1 cellular context compared by ENCODE assay signal in genomic region chr14:96481731-96482314, GRCh38.
TF ChIP-seq lines count a peak whose summit lies in the region.

No MANE protein-coding gene starts in this region.

TF ChIP-seq in HepG2, 621 proteins besides CTCF, POLR2A, EP300 and RAD21 (continued from another document and continues in another):
- no peak for TF ChIP-seq PRDM10 (CRISPR knock-in tag; IDR thresholded peaks at IDR 0.05; ENCODE audit: low read depth)
- no peak for TF ChIP-seq ZNF574 (CRISPR knock-in tag; IDR thresholded peaks at IDR 0.05)
- TF ChIP-seq ARNTL (CRISPR knock-in tag; IDR thresholded peaks at IDR 0.05): no peak
- 0 out of 2 replicates have a peak, but pooled peaks have one; percentile 25 for TF ChIP-seq ZNF501 (CRISPR knock-in tag; IDR thresholded peaks at IDR 0.05)
- TF ChIP-seq MIER3 (CRISPR knock-in tag; IDR thresholded peaks at IDR 0.05; ENCODE audit: borderline replicate concordance): no peak
- peak; percentile 33; the same call in 1 of the 2 replicates for TF ChIP-seq ZMYM3 (CRISPR knock-in tag; IDR thresholded peaks at IDR 0.05)
- TF ChIP-seq PAWR (CRISPR knock-in tag; IDR thresholded peaks at IDR 0.05; ENCODE audit: borderline replicate concordance): no peak
- no peak for TF ChIP-seq KMT2A (CRISPR knock-in tag; IDR thresholded peaks at IDR 0.05)
- no peak for TF ChIP-seq PAF1 (CRISPR knock-in tag; IDR thresholded peaks at IDR 0.05)
- TF ChIP-seq HOXD1 (CRISPR knock-in tag; IDR thresholded peaks at IDR 0.05): no peak
- no peak for TF ChIP-seq ZNF263 (CRISPR knock-in tag; IDR thresholded peaks at IDR 0.05)
- no peak for TF ChIP-seq ZNF331 (CRISPR knock-in tag; IDR thresholded peaks at IDR 0.05)
- no peak for TF ChIP-seq ZNF609 (CRISPR knock-in tag; IDR thresholded peaks at IDR 0.05; ENCODE audit: borderline replicate concordance)
- TF ChIP-seq SSRP1 (CRISPR knock-in tag; IDR thresholded peaks at IDR 0.05): no peak
- TF ChIP-seq E2F2 (CRISPR knock-in tag; IDR thresholded peaks at IDR 0.05; ENCODE audit: borderline replicate concordance): no peak
- no peak for TF ChIP-seq TEAD3 (CRISPR knock-in tag; optimal IDR thresholded peaks at IDR 0.05; ENCODE audit: borderline replicate concordance)
- TF ChIP-seq KLF12 (CRISPR knock-in tag; IDR thresholded peaks at IDR 0.05; ENCODE audit: borderline replicate concordance): no peak
- TF ChIP-seq KLF6 (CRISPR knock-in tag; IDR thresholded peaks at IDR 0.05): no peak
- TF ChIP-seq ZKSCAN1 (IDR thresholded peaks at IDR 0.05; ENCODE audit: low read length): no peak
- no peak for TF ChIP-seq KLF16 (CRISPR knock-in tag; IDR thresholded peaks at IDR 0.05)
- TF ChIP-seq SKIL (CRISPR knock-in tag; IDR thresholded peaks at IDR 0.05; ENCODE audit: borderline replicate concordance): no peak
- no peak for TF ChIP-seq ZNF816 (CRISPR knock-in tag; IDR thresholded peaks at IDR 0.05; ENCODE audit: borderline replicate concordance)
- no peak for TF ChIP-seq ZNF274 (CRISPR knock-in tag; IDR thresholded peaks at IDR 0.05)
- peak; percentile 78; the same call in 1 of the 2 replicates for TF ChIP-seq ZNF770 (CRISPR knock-in tag; IDR thresholded peaks at IDR 0.05)
- TF ChIP-seq ZNF446 (CRISPR knock-in tag; IDR thresholded peaks at IDR 0.05): no peak
- TF ChIP-seq ZNF407 (CRISPR knock-in tag; IDR thresholded peaks at IDR 0.05; ENCODE audit: not compliant biosample characterization): no peak
- no peak for TF ChIP-seq ZNF660 (CRISPR knock-in tag; IDR thresholded peaks at IDR 0.05; ENCODE audit: borderline replicate concordance, low read depth)
- TF ChIP-seq ZNF10 (CRISPR knock-in tag; IDR thresholded peaks at IDR 0.05; ENCODE audit: borderline replicate concordance, low read depth): no peak
- TF ChIP-seq FOXA3 (CRISPR knock-in tag; IDR thresholded peaks at IDR 0.05): 0 out of 2 replicates have a peak, but pooled peaks have one; percentile 33
- no peak for TF ChIP-seq LCORL (IDR thresholded peaks at IDR 0.05)
- no peak for TF ChIP-seq LCORL (CRISPR knock-in tag; IDR thresholded peaks at IDR 0.05)
